In the genomic region with DNA sequence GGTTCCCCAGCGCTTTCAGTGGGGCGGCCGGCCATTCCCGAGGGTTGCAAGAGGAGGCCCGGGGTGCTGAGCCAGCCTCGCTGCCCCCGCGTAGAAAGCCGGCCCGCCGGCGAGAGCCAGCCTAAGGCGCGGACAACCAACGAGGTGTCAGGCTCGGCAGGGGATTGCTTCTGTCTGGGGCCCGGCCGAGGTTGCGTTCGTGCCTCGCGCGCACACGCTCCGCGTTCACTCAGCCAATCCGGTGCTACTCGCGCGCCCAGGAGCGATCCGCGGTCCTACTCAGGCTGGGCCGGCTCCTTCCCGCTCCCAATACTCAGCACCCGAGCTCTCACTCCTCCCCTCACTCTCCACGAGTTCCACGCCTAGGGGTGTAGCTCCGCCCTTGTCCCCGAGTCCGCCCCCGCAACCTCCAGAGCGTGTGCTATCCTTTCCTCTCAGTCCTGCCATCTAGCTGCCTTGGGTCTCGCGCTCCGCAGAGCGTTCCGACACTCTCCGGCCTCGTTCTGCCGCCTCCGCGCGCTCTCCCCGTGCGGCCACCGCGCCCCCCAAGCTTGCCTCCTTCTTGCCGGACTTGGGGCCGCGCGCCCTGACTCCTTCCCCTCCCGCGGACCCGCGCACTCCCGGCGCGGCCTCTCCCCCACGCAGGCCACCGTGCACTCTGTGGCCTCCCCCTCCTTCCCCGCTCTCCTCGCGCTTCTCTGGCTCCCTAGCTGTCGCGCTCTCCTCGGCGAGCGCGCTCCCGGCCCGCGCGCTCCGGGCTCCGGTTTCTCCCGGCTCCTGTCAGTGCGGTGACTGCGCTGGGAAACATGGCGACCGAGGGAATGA, we compare ENCODE assay signal across 8 cellular contexts. TPM values are rescaled to one million over a fixed set of nuclear protein-coding genes. Genes with fewer than 3 reads are reported as not detected.
A peak's percentile ranks its signal among the peaks of the same experiment; 100 is the strongest.
DNase-seq lines count a peak whose midpoint lies in the region; ATAC-seq and TF ChIP-seq lines count a peak whose summit lies in the region.

Gene GPHN (plus strand): TSS at position 426 of the 825 bp plus-strand sequence.

- intact Hi-C loops in T-helper 1 cell treated with Interleukin-12 subunit alpha and Interleukin-12 subunit beta and Interleukin-4 antibody, amounts not matched to agents 30 ng/mL and 1 ng/mL, for 36 hours (cut with micrococcal nuclease) = loop anchor here (1.0 to 10.0 kb wide), 11 partner anchors 13 to 1583 kb away; partner anchors contain the start of genes ARG2, ATP6V1D, FNTB and FUT8
- intact Hi-C loops in heart right ventricle (cut with DNase I) = loop anchor here in 1 of 10 donors (5.0 kb wide), 1 partner anchor 34 kb away; no protein-coding TSS in a partner anchor
- intact Hi-C loops in posterior vena cava (cut with DNase I) = no loop called here
- intact Hi-C loops in upper lobe of right lung (cut with DNase I) = no loop called here

- H3K36me3 ChIP-seq in heart right ventricle (no peaks in the 10 kb centered on the region), upper lobe of right lung (no peaks in the 10 kb centered on the region)

- 0 to 1% methylated on average over 87 to 91 of the region's 91 CpGs for WGBS in heart right ventricle, 2 donors

- DNase-seq in GM10266 (ENCODE audit: extremely low spot score) (peak; percentile 90), NCI-H1105 treated with DMSO at 0.1 percent for 48 hours (lab: John Stamatoyannopoulos, UW) (peak; percentile 97), amniotic epithelial cell (ENCODE audit: low read depth) (peak; percentile 98), heart right ventricle (peak; percentile 95 to 97), posterior vena cava (ENCODE audit: low spot score) (peak; percentile 98), upper lobe of right lung (peak; percentile 98)

- ATAC-seq in HG02610 (IDR thresholded peaks at IDR 0.05; ENCODE audit: unreplicated experiment) (peak; percentile 88), heart right ventricle (peak; percentile 97 to 99 (median 98)), upper lobe of right lung (peak; percentile 98)

- H3K4me1 ChIP-seq in heart right ventricle (peaks cover 0 to 53% (median 40%) of the 10 kb centered on the region in 9 donors), upper lobe of right lung (peaks cover 8% of the 10 kb centered on the region)

- H3K27me3 ChIP-seq in heart right ventricle (peaks cover 0 to 6% (median 0%) of the 10 kb centered on the region in 7 donors), upper lobe of right lung (no peaks in the 10 kb centered on the region)

- H3K9me3 ChIP-seq in heart right ventricle = no peaks in the 10 kb centered on the region
- no peaks in the 10 kb centered on the region for H3K9me3 ChIP-seq in upper lobe of right lung

- H3K4me3 ChIP-seq in heart right ventricle (peak within 1 kb of the TSS; percentile 63 to 95 (median 88)), upper lobe of right lung (peak within 1 kb of the TSS; percentile 85)

- H3K27ac ChIP-seq in heart right ventricle (peak within 1 kb of the TSS; percentile 80 to 96 (median 94)), upper lobe of right lung (peak within 1 kb of the TSS; percentile 83)

- TF ChIP-seq CTCF in GM10266 (IDR thresholded peaks at IDR 0.05; ENCODE audit: control insufficient read depth, insufficient read depth, low read depth, missing control alignments) = peak; percentile 43
- peak in 8 of 9 donors; percentile 20 to 77 (median 43) for TF ChIP-seq CTCF in heart right ventricle (IDR thresholded peaks at IDR 0.05)
- TF ChIP-seq CTCF in upper lobe of right lung (IDR thresholded peaks at IDR 0.05) = peak; percentile 34

RNA-seq across cellular contexts. Expression of gene GPHN, which starts in this region (rescaled TPM):
- 25.2 and 31.7 TPM in 2 replicates for total RNA-seq in T-helper 1 cell treated with Interleukin-12 subunit alpha and Interleukin-12 subunit beta and Interleukin-4 antibody, amounts not matched to agents 30 ng/mL and 1 ng/mL, for 36 hours
- 10 to 100 TPM; 24.2 to 45.7 (median 32.2) TPM for total RNA-seq in heart right ventricle
- 10 to 100 TPM; 12.2 to 48.0 TPM for polyA plus RNA-seq in heart right ventricle
- 10 to 100 TPM; 21.3 to 24.9 TPM for total RNA-seq in posterior vena cava
- 28.5 TPM for total RNA-seq in upper lobe of right lung

Comparison
In these comparisons a context has a peak if more than half of its experiments do, and no peak if none do; other contexts are left out.
1. Peak in every context shown above with its lines: DNase-seq, ATAC-seq, H3K4me3 ChIP-seq and H3K27ac ChIP-seq.